In genomic region chr5:140134277-140134935, GRCh38 we compare ENCODE assay signal across 28 cellular contexts. TPM values are rescaled to one million over a fixed set of nuclear protein-coding genes. Genes with fewer than 3 reads are reported as not detected.
A peak's percentile ranks its signal among the peaks of the same experiment; 100 is the strongest.
DNase-seq lines count a peak whose midpoint lies in the region; ATAC-seq, FAIRE-seq and TF ChIP-seq lines count a peak whose summit lies in the region.
"Had no signal": no experiment of that assay in that cellular context is flagged by ENCODE, and none has a peak within 500 bp of the region (broad histone marks: within the 10 kb centered on the region; RNA-seq: fewer than 3 reads in every experiment).

No MANE protein-coding gene starts in this region.

- H3K79me2 ChIP-seq in HepG2 (ENCODE audit: insufficient read depth, low read length) = peaks cover 2% of the 10 kb centered on the region
- peaks cover 3% of the 10 kb centered on the region for H3K79me2 ChIP-seq in astrocyte (ENCODE audit: insufficient read depth, low read length)

- ATAC-seq in HepG2 (no peak), right lobe of liver (no peak), GM18520 (IDR thresholded peaks at IDR 0.05; ENCODE audit: unreplicated experiment) (no peak)
- ATAC-seq: A549, GM12878, PC-3, Right ventricle myocardium inferior, SK-N-SH treated with all-trans-retinoic acid at 6 μM for 48 hours had no signal

- no peak overlapping the region for H3K4me3 Mint-ChIP-seq in astrocyte (ENCODE audit: unreplicated experiment)
- H3K4me3 Mint-ChIP-seq: CD14-positive monocyte had no signal

- FAIRE-seq in HepG2 (lab: Jason Lieb, UNC) (no peak), astrocyte (lab: Jason Lieb, UNC) (no peak)
- FAIRE-seq: A549, GM12878, GM19239, H54 had no signal

- peak overlapping the region; percentile 13 for H3K27ac Mint-ChIP-seq in astrocyte (ENCODE audit: unreplicated experiment)

- no peak for TF ChIP-seq RAD21 in HepG2 (CRISPR knock-in tag; IDR thresholded peaks at IDR 0.05)

- no peaks in the 10 kb centered on the region for H3K36me3 Mint-ChIP-seq in astrocyte (ENCODE audit: low read depth, unreplicated experiment)
- H3K36me3 Mint-ChIP-seq: CD14-positive monocyte; CD8-positive, alpha-beta memory T cell had no signal

- H3K27ac ChIP-seq in HepG2 (ENCODE audit: extremely low read length, insufficient read depth, low read length) (no peak overlapping the region), right lobe of liver (no peak overlapping the region), astrocyte (ENCODE audit: low read depth, low read length) (no peak overlapping the region), thyroid gland (peak overlapping the region in 2 of 3 donors; percentile 29 to 53)
- H3K27ac ChIP-seq: A549, SJCRH30 had no signal

- TF ChIP-seq CTCF in HepG2 (CRISPR knock-in tag; IDR thresholded peaks at IDR 0.05) = no peak
- no peak for TF ChIP-seq CTCF in right lobe of liver (IDR thresholded peaks at IDR 0.05)
- no peak for TF ChIP-seq CTCF in astrocyte (IDR thresholded peaks at IDR 0.05; ENCODE audit: insufficient read depth, low read depth, low read length)
- TF ChIP-seq CTCF in thyroid gland (IDR thresholded peaks at IDR 0.05) = no peak

- H3K36me3 ChIP-seq in HepG2 (replicated peaks in 1 of 2; ENCODE audit: control insufficient read depth in 1 of 2, insufficient read depth in 2 of 2, low read length in 2 of 2) (no peaks in the 10 kb centered on the region), right lobe of liver (no peaks in the 10 kb centered on the region), astrocyte (ENCODE audit: insufficient read depth, low read length) (no peaks in the 10 kb centered on the region), thyroid gland (no peaks in the 10 kb centered on the region)
- H3K36me3 ChIP-seq: MG63, SJCRH30 had no signal

- no peaks in the 10 kb centered on the region for H3K4me1 ChIP-seq in HepG2 (ENCODE audit: insufficient read depth, low read length)
- H3K4me1 ChIP-seq in right lobe of liver = peaks cover 0 to 7% (median 0%) of the 10 kb centered on the region in 4 donors
- peaks cover 15% of the 10 kb centered on the region for H3K4me1 ChIP-seq in astrocyte (ENCODE audit: insufficient read depth, low read length)
- peaks cover 37 to 54% of the 10 kb centered on the region in 2 donors for H3K4me1 ChIP-seq in thyroid gland

- H3K9me3 Mint-ChIP-seq in astrocyte (ENCODE audit: unreplicated experiment) = no peaks in the 10 kb centered on the region
- H3K9me3 Mint-ChIP-seq: CD14-positive monocyte; CD8-positive, alpha-beta memory T cell had no signal

- CTCF ChIA-PET in HepG2 (lab: Yijun Ruan, JAX; ENCODE audit: low intra/inter-chr PET ratio, low total read pairs) = no interaction called here

- peaks cover 5% of the 10 kb centered on the region; the same call in 1 of the 2 replicates for H4K20me1 ChIP-seq in HepG2 (ENCODE audit: insufficient read depth, low read length)
- peaks cover 26% of the 10 kb centered on the region for H4K20me1 ChIP-seq in astrocyte (ENCODE audit: insufficient read depth, low read length)

- peaks cover 19% of the 10 kb centered on the region for H3K4me1 Mint-ChIP-seq in astrocyte (ENCODE audit: low read depth, unreplicated experiment)

- no TSS peak for BruUV-seq in HepG2 (replicated peaks; lab: Mats Ljungman, UMichigan)

- H3K9me3 ChIP-seq in HepG2 (ENCODE audit: low read length) (no peaks in the 10 kb centered on the region), right lobe of liver (no peaks in the 10 kb centered on the region), astrocyte (ENCODE audit: insufficient read depth, low read depth, low read length) (no peaks in the 10 kb centered on the region), thyroid gland (no peaks in the 10 kb centered on the region)
- H3K9me3 ChIP-seq: A549, MG63, SJCRH30 had no signal

- no peaks in the 10 kb centered on the region; a peak in 1 of 5 replicates for H3K27me3 ChIP-seq in HepG2 (ENCODE audit: control insufficient read depth in 1 of 2, insufficient read depth in 2 of 2, low read length in 2 of 2)
- no peaks in the 10 kb centered on the region for H3K27me3 ChIP-seq in right lobe of liver
- no peaks in the 10 kb centered on the region for H3K27me3 ChIP-seq in astrocyte (ENCODE audit: insufficient read depth, low read length)
- no peaks in the 10 kb centered on the region for H3K27me3 ChIP-seq in thyroid gland
- H3K27me3 ChIP-seq: MG63, SJCRH30 had no signal

- H2AFZ ChIP-seq in HepG2 (ENCODE audit: low read length) = no peak overlapping the region
- no peak overlapping the region for H2AFZ ChIP-seq in astrocyte (ENCODE audit: low read depth, low read length)

- in situ Hi-C loops in HepG2 (cut with HindIII; ENCODE audit: extremely low pct_ligation_motif_present, low pct_unique_long_range_greater_than_20kb) = no loop called here

- H3K4me2 ChIP-seq in HepG2 (ENCODE audit: low read depth, low read length) (no peak overlapping the region), astrocyte (ENCODE audit: low read length) (no peak overlapping the region)
- H3K4me2 ChIP-seq: A549 had no signal

- no peak for DNase-seq in HepG2 (ENCODE audit: low spot score)
- DNase-seq in right lobe of liver = no peak
- peak; percentile 42 for DNase-seq in OCI-M1 (lab: John Stamatoyannopoulos, UW)
- no peak for DNase-seq in astrocyte (ENCODE audit: low read depth)
- no peak for DNase-seq in thyroid gland
- DNase-seq in AML-193 (lab: John Stamatoyannopoulos, UW) = no peak
- DNase-seq: CD8-positive, alpha-beta memory T cell; DMS 273 treated with DMSO at 0.1 percent for 48 hours; DMS79; EL; GDM1; MG63; NCI-H1105 treated with DMSO at 0.1 percent for 48 hours; NCI-H146; NCI-H1930; NCI-H2107; NCI-H524 treated with DMSO at 0.1 percent for 48 hours; NCI-H774; PC-3; SJCRH30 had no signal

- POLR2A ChIA-PET in HepG2 (lab: Yijun Ruan, JAX) = interaction anchor here (0.6 kb wide), 1 partner anchor 381 kb away, joined by 5 read pairs; no protein-coding TSS in a partner anchor

- WGBS in HepG2 (ENCODE audit: low lambda C conversion rate) = 90% methylated on average over 2 of the region's 2 CpGs
- 97% methylated on average over 2 of the region's 2 CpGs for WGBS in right lobe of liver (ENCODE audit: insufficient coverage, low coverage, low lambda C conversion rate, missing lambda C conversion rate)
- WGBS in thyroid gland, 2 donors = 92% methylated on average over 2 of the region's 2 CpGs

- TF ChIP-seq EP300 in HepG2 (IDR thresholded peaks at IDR 0.05; ENCODE audit: low read depth in 2 of 2, low read length in 2 of 2) (no peak), HepG2 (CRISPR knock-in tag; IDR thresholded peaks at IDR 0.05; ENCODE audit: borderline replicate concordance) (no peak)

- H3K4me3 ChIP-seq in HepG2 (replicated peaks in 1 of 3; ENCODE audit: insufficient read depth in 1 of 3, low read depth in 2 of 3, low read length in 3 of 3) = no peak overlapping the region
- no peak overlapping the region for H3K4me3 ChIP-seq in right lobe of liver
- H3K4me3 ChIP-seq in astrocyte (ENCODE audit: insufficient read depth, low read depth, low read length) = no peak overlapping the region
- H3K4me3 ChIP-seq in thyroid gland (replicated peaks in 1 of 3) = no peak overlapping the region
- H3K4me3 ChIP-seq: A549, GM12878, MG63, SJCRH30 had no signal

- H3K9ac ChIP-seq in HepG2 (ENCODE audit: insufficient read depth, low read depth, low read length) (no peak overlapping the region), astrocyte (ENCODE audit: low read length) (no peak overlapping the region)

- intact Hi-C loops in HepG2 (cut with micrococcal nuclease; ENCODE audit: unreplicated experiment) = no loop called here
- intact Hi-C loops in right lobe of liver (cut with DNase I) = no loop called here
- intact Hi-C loops in thyroid gland (cut with DNase I) = no loop called here

- no peak for TF ChIP-seq POLR2A in HepG2 (IDR thresholded peaks at IDR 0.05; ENCODE audit: insufficient read depth in 1 of 2, low read depth in 2 of 2, low read length in 2 of 2)
- TF ChIP-seq POLR2A in right lobe of liver (IDR thresholded peaks at IDR 0.05) = no peak
- TF ChIP-seq POLR2A in thyroid gland (IDR thresholded peaks at IDR 0.05) = no peak

- peaks cover 6% of the 10 kb centered on the region for H3K27me3 Mint-ChIP-seq in astrocyte (ENCODE audit: low read depth, unreplicated experiment)
- H3K27me3 Mint-ChIP-seq: CD8-positive, alpha-beta memory T cell had no signal

RNA-seq across cellular contexts. Expression of gene IGIP, which starts 8.7 kb away (rescaled TPM):
- total RNA-seq in HepG2 (2016; rRNA removed; fragmentation: Illumina TruSeq; extraction: Trizol) (2.1 and 2.4 TPM in 2 replicates), right lobe of liver (1 to 10 TPM; 4.4 to 7.1 (median 6.5) TPM), astrocyte (2.4 and 2.6 TPM in 2 replicates), thyroid gland (10 to 100 TPM; 25.1 to 41.3 (median 28.6) TPM)
- total RNA-seq in HepG2 (2016; cell fraction: cytosol; rRNA removed; fragmentation: Illumina TruSeq; extraction: Trizol; ENCODE audit: low read depth) = 0.09 and 0.10 TPM in 2 replicates
- 1.8 and 2.2 TPM in 2 replicates for total RNA-seq in HepG2 (2016; cell fraction: insoluble cytoplasmic fraction; rRNA removed; fragmentation: Illumina TruSeq; extraction: Trizol)
- 0.34 and 0.59 TPM in 2 replicates for total RNA-seq in HepG2 (2016; cell fraction: membrane; rRNA removed; fragmentation: Illumina TruSeq; extraction: Trizol)
- total RNA-seq in HepG2 (2016; cell fraction: nucleus; rRNA removed; fragmentation: Illumina TruSeq; extraction: Trizol) = 8.3 and 8.9 TPM in 2 replicates
- polyA plus RNA-seq in HepG2 (2011; rRNA removed) = 1.4 and 1.7 TPM in 2 replicates
- polyA plus RNA-seq in HepG2 (2011; cell fraction: cytosol; rRNA removed) = 0.51 and 0.97 TPM in 2 replicates
- polyA plus RNA-seq in HepG2 (2011; cell fraction: nucleus; rRNA removed) = 3.2 and 4.1 TPM in 2 replicates
- 3.6 TPM in 2 replicates for polyA plus RNA-seq in HepG2 (2012)
- polyA plus RNA-seq in HepG2 (2016; cell fraction: cytosol; fragmentation: Illumina TruSeq; extraction: Trizol; ENCODE audit: low read depth) = 0.14 TPM in 1 of 2 replicates, not detected in the other
- polyA plus RNA-seq in HepG2 (2016; cell fraction: insoluble cytoplasmic fraction; fragmentation: Illumina TruSeq; extraction: Trizol; ENCODE audit: low read depth) = 1.4 and 1.5 TPM in 2 replicates
- 0.10 and 0.17 TPM in 2 replicates for polyA plus RNA-seq in HepG2 (2016; cell fraction: membrane; fragmentation: Illumina TruSeq; extraction: Trizol; ENCODE audit: low read depth)
- polyA plus RNA-seq in HepG2 (2016; cell fraction: nucleus; fragmentation: Illumina TruSeq; extraction: Trizol; ENCODE audit: insufficient read depth, low read depth) = 4.7 and 5.2 TPM in 2 replicates
- polyA minus RNA-seq in HepG2 (2011; rRNA and poly(A)+ RNA removed; ENCODE audit: low replicate concordance) = 1.4 and 1.8 TPM in 2 replicates
- 1.4 and 1.7 TPM in 2 replicates for polyA minus RNA-seq in HepG2 (2011; cell fraction: cytosol; rRNA and poly(A)+ RNA removed)
- polyA minus RNA-seq in HepG2 (2011; cell fraction: nucleus; rRNA and poly(A)+ RNA removed) = 11.8 and 12.3 TPM in 2 replicates

RNA-seq across cellular contexts. Expression of gene PURA, which starts 20.5 kb away (rescaled TPM):
- total RNA-seq in HepG2 (2016; rRNA removed; fragmentation: Illumina TruSeq; extraction: Trizol) (5.0 and 6.8 TPM in 2 replicates), right lobe of liver (10 to 100 TPM in 4 of 6 experiments, 1 to 10 TPM in 2; 8.7 to 14.1 (median 12.1) TPM), astrocyte (9.1 and 9.2 TPM in 2 replicates), thyroid gland (10 to 100 TPM; 37.4 to 60.5 (median 44.7) TPM)
- 0.30 and 0.97 TPM in 2 replicates for total RNA-seq in HepG2 (2016; cell fraction: cytosol; rRNA removed; fragmentation: Illumina TruSeq; extraction: Trizol; ENCODE audit: low read depth)
- total RNA-seq in HepG2 (2016; cell fraction: insoluble cytoplasmic fraction; rRNA removed; fragmentation: Illumina TruSeq; extraction: Trizol) = 4.7 and 5.6 TPM in 2 replicates
- total RNA-seq in HepG2 (2016; cell fraction: membrane; rRNA removed; fragmentation: Illumina TruSeq; extraction: Trizol) = 2.4 and 2.5 TPM in 2 replicates
- total RNA-seq in HepG2 (2016; cell fraction: nucleus; rRNA removed; fragmentation: Illumina TruSeq; extraction: Trizol) = 12.4 and 12.9 TPM in 2 replicates
- 1.9 and 2.0 TPM in 2 replicates for polyA plus RNA-seq in HepG2 (2011; rRNA removed)
- 1.0 and 1.4 TPM in 2 replicates for polyA plus RNA-seq in HepG2 (2011; cell fraction: cytosol; rRNA removed)
- 2.3 and 2.9 TPM in 2 replicates for polyA plus RNA-seq in HepG2 (2011; cell fraction: nucleus; rRNA removed)
- polyA plus RNA-seq in HepG2 (2012) = 4.9 and 5.4 TPM in 2 replicates
- 0.85 and 1.1 TPM in 2 replicates for polyA plus RNA-seq in HepG2 (2016; cell fraction: cytosol; fragmentation: Illumina TruSeq; extraction: Trizol; ENCODE audit: low read depth)
- 5.5 and 6.1 TPM in 2 replicates for polyA plus RNA-seq in HepG2 (2016; cell fraction: insoluble cytoplasmic fraction; fragmentation: Illumina TruSeq; extraction: Trizol; ENCODE audit: low read depth)
- polyA plus RNA-seq in HepG2 (2016; cell fraction: membrane; fragmentation: Illumina TruSeq; extraction: Trizol; ENCODE audit: low read depth) = 1.4 and 1.9 TPM in 2 replicates
- 6.2 and 7.4 TPM in 2 replicates for polyA plus RNA-seq in HepG2 (2016; cell fraction: nucleus; fragmentation: Illumina TruSeq; extraction: Trizol; ENCODE audit: insufficient read depth, low read depth)
- 2.9 and 3.8 TPM in 2 replicates for polyA minus RNA-seq in HepG2 (2011; rRNA and poly(A)+ RNA removed; ENCODE audit: low replicate concordance)
- polyA minus RNA-seq in HepG2 (2011; cell fraction: cytosol; rRNA and poly(A)+ RNA removed) = 5.7 and 6.0 TPM in 2 replicates
- 26.4 and 31.0 TPM in 2 replicates for polyA minus RNA-seq in HepG2 (2011; cell fraction: nucleus; rRNA and poly(A)+ RNA removed)

RNA-seq across cellular contexts. Expression of gene CYSTM1, which starts 40.6 kb away (rescaled TPM):
- total RNA-seq in HepG2 (2016; rRNA removed; fragmentation: Illumina TruSeq; extraction: Trizol) (40.0 and 52.7 TPM in 2 replicates), right lobe of liver (10 to 100 TPM; 15.5 to 78.0 (median 29.8) TPM), astrocyte (35.2 and 46.3 TPM in 2 replicates), thyroid gland (100 to 1,000 TPM in 2 of 4 donors, 10 to 100 TPM in 2; 55.4 to 238 (median 112) TPM)
- 16.3 and 21.9 TPM in 2 replicates for total RNA-seq in HepG2 (2016; cell fraction: cytosol; rRNA removed; fragmentation: Illumina TruSeq; extraction: Trizol; ENCODE audit: low read depth)
- total RNA-seq in HepG2 (2016; cell fraction: insoluble cytoplasmic fraction; rRNA removed; fragmentation: Illumina TruSeq; extraction: Trizol) = 37.6 and 58.4 TPM in 2 replicates
- 15.0 and 21.9 TPM in 2 replicates for total RNA-seq in HepG2 (2016; cell fraction: membrane; rRNA removed; fragmentation: Illumina TruSeq; extraction: Trizol)
- total RNA-seq in HepG2 (2016; cell fraction: nucleus; rRNA removed; fragmentation: Illumina TruSeq; extraction: Trizol) = 17.2 and 20.7 TPM in 2 replicates
- 73.4 and 85.0 TPM in 2 replicates for polyA plus RNA-seq in HepG2 (2011; rRNA removed)
- polyA plus RNA-seq in HepG2 (2011; cell fraction: cytosol; rRNA removed) = 80.7 and 95.8 TPM in 2 replicates
- polyA plus RNA-seq in HepG2 (2011; cell fraction: nucleus; rRNA removed) = 17.5 and 23.1 TPM in 2 replicates
- 32.8 and 35.3 TPM in 2 replicates for polyA plus RNA-seq in HepG2 (2012)
- 23.1 and 29.4 TPM in 2 replicates for polyA plus RNA-seq in HepG2 (2016; cell fraction: cytosol; fragmentation: Illumina TruSeq; extraction: Trizol; ENCODE audit: low read depth)
- polyA plus RNA-seq in HepG2 (2016; cell fraction: insoluble cytoplasmic fraction; fragmentation: Illumina TruSeq; extraction: Trizol; ENCODE audit: low read depth) = 83.1 and 90.8 TPM in 2 replicates
- polyA plus RNA-seq in HepG2 (2016; cell fraction: membrane; fragmentation: Illumina TruSeq; extraction: Trizol; ENCODE audit: low read depth) = 20.1 and 22.6 TPM in 2 replicates
- polyA plus RNA-seq in HepG2 (2016; cell fraction: nucleus; fragmentation: Illumina TruSeq; extraction: Trizol; ENCODE audit: insufficient read depth, low read depth) = 32.0 and 35.2 TPM in 2 replicates
- 67.0 and 122 TPM in 2 replicates for polyA minus RNA-seq in HepG2 (2011; rRNA and poly(A)+ RNA removed; ENCODE audit: low replicate concordance)
- 18.4 and 25.9 TPM in 2 replicates for polyA minus RNA-seq in HepG2 (2011; cell fraction: cytosol; rRNA and poly(A)+ RNA removed)
- 12.2 and 14.5 TPM in 2 replicates for polyA minus RNA-seq in HepG2 (2011; cell fraction: nucleus; rRNA and poly(A)+ RNA removed)

Comparison
In these comparisons a context has a peak if more than half of its experiments do, and no peak if none do; other contexts are left out.
1. H3K27ac ChIP-seq: peak in thyroid gland (2 of 3); none in HepG2 (single experiment), right lobe of liver (0 of 3) and astrocyte (single experiment).